Comparison of ENCODE assay signal across 1 cellular context in genomic region chr11:67482736-67483497, GRCh38.
A peak's percentile ranks its signal among the peaks of the same experiment; 100 is the strongest.
TF ChIP-seq lines count a peak whose summit lies in the region.

TSS of gene AIP (plus strand) at chr11:67483026. CDS start at chr11:67483159, 133 bp downstream.

TF ChIP-seq in GM12878, 131 proteins besides CTCF, POLR2A, EP300 and RAD21 (continued from another document and continues in another):
- TF ChIP-seq ESRRA (IDR thresholded peaks at IDR 0.05; ENCODE audit: low read length) (0 out of 2 replicates have a peak, but pooled peaks have one; percentile 37), JUNB (IDR thresholded peaks at IDR 0.05) (no peak), ZNF217 (IDR thresholded peaks at IDR 0.05) (no peak), ZNF24 (IDR thresholded peaks at IDR 0.05) (no peak), HCFC1 (IDR thresholded peaks at IDR 0.05; ENCODE audit: low read length) (peak; percentile 77), ZNF592 (IDR thresholded peaks at IDR 0.05) (no peak), TAF1 (IDR thresholded peaks at IDR 0.05; ENCODE audit: borderline replicate concordance, low read depth, low read length) (peak; percentile 88; the same call in 1 of the 2 replicates), BMI1 (IDR thresholded peaks at IDR 0.05; ENCODE audit: borderline replicate concordance) (no peak), STAT3 (IDR thresholded peaks at IDR 0.05; ENCODE audit: low read depth, low read length) (no peak), ASH2L (IDR thresholded peaks at IDR 0.05; ENCODE audit: borderline replicate concordance, low read depth) (no peak), BCLAF1 (IDR thresholded peaks at IDR 0.05) (no peak), BCL3 (IDR thresholded peaks at IDR 0.05; ENCODE audit: borderline replicate concordance, insufficient read depth, low read depth, low read length, poor library complexity, severe bottlenecking) (no peak), IRF5 (IDR thresholded peaks at IDR 0.05; ENCODE audit: borderline replicate concordance) (no peak), BRCA1 (IDR thresholded peaks at IDR 0.05; ENCODE audit: low read depth, low read length) (no peak), SREBF1 (IDR thresholded peaks at IDR 0.05; ENCODE audit: low read length) (peak; percentile 6; the same call in 1 of the 2 replicates), POLR2AphosphoS5 (IDR thresholded peaks at IDR 0.05; ENCODE audit: low read length) (peak; percentile 70), HDAC6 (IDR thresholded peaks at IDR 0.05; ENCODE audit: unreplicated experiment) (no peak), RAD51 (IDR thresholded peaks at IDR 0.05) (no peak), PAX5 (IDR thresholded peaks at IDR 0.05; ENCODE audit: borderline replicate concordance, low read depth, low read length) (no peak), REST (IDR thresholded peaks at IDR 0.05; ENCODE audit: low read depth, low read length) (no peak), MTA2 (IDR thresholded peaks at IDR 0.05; ENCODE audit: low read depth) (no peak; the same call in 1 of the 2 replicates), POU2F2 (IDR thresholded peaks at IDR 0.05; ENCODE audit: borderline replicate concordance, low read depth, low read length) (peak; percentile 27; the same call in 1 of the 3 replicates), SRF (IDR thresholded peaks at IDR 0.05; ENCODE audit: low read depth in 2 of 2, low read length in 2 of 2) (no peak), HDAC2 (IDR thresholded peaks at IDR 0.05) (no peak; the same call in 1 of the 2 replicates), SIX5 (IDR thresholded peaks at IDR 0.05; ENCODE audit: low read depth, low read length, severe bottlenecking) (peak; percentile 65), RFX5 (IDR thresholded peaks at IDR 0.05; ENCODE audit: low read depth, low read length) (no peak; the same call in 1 of the 2 replicates), RBBP5 (conservative IDR thresholded peaks at IDR 0.05) (no peak), PKNOX1 (IDR thresholded peaks at IDR 0.05) (peak; percentile 98), FOXK2 (IDR thresholded peaks at IDR 0.05) (no peak), SKIL (IDR thresholded peaks at IDR 0.05; ENCODE audit: low read depth, poor library complexity, severe bottlenecking) (no peak), SUPT20H (IDR thresholded peaks at IDR 0.05; ENCODE audit: borderline replicate concordance, control insufficient read depth, low read depth, low read length) (no peak), NFYA (IDR thresholded peaks at IDR 0.05; ENCODE audit: borderline replicate concordance, low read depth, low read length) (no peak; the same call in 1 of the 2 replicates), E2F4 (IDR thresholded peaks at IDR 0.05; ENCODE audit: low read depth, low read length) (peak; percentile 39)
- TF ChIP-seq, protein P1, sequence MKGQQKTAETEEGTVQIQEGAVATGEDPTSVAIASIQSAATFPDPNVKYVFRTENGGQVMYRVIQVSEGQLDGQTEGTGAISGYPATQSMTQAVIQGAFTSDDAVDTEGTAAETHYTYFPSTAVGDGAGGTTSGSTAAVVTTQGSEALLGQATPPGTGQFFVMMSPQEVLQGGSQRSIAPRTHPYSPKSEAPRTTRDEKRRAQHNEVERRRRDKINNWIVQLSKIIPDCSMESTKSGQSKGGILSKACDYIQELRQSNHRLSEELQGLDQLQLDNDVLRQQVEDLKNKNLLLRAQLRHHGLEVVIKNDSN (IDR thresholded peaks at IDR 0.05; ENCODE audit: borderline replicate concordance, extremely low read length, insufficient read depth, low read depth, low read length), result no peak
- TF ChIP-seq, protein P2, sequence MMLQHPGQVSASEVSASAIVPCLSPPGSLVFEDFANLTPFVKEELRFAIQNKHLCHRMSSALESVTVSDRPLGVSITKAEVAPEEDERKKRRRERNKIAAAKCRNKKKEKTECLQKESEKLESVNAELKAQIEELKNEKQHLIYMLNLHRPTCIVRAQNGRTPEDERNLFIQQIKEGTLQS (IDR thresholded peaks at IDR 0.05; ENCODE audit: borderline replicate concordance, extremely low read depth, low read depth, low read length), result 0 out of 2 replicates have a peak, but pooled peaks have one; percentile 23
- TF ChIP-seq, protein P3, sequence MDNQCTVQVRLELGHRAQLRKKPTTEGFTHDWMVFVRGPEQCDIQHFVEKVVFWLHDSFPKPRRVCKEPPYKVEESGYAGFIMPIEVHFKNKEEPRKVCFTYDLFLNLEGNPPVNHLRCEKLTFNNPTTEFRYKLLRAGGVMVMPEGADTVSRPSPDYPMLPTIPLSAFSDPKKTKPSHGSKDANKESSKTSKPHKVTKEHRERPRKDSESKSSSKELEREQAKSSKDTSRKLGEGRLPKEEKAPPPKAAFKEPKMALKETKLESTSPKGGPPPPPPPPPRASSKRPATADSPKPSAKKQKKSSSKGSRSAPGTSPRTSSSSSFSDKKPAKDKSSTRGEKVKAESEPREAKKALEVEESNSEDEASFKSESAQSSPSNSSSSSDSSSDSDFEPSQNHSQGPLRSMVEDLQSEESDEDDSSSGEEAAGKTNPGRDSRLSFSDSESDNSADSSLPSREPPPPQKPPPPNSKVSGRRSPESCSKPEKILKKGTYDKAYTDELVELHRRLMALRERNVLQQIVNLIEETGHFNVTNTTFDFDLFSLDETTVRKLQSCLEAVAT (IDR thresholded peaks at IDR 0.05), result no peak
- TF ChIP-seq, protein P4, sequence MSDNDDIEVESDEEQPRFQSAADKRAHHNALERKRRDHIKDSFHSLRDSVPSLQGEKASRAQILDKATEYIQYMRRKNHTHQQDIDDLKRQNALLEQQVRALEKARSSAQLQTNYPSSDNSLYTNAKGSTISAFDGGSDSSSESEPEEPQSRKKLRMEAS (IDR thresholded peaks at IDR 0.05; ENCODE audit: low read depth, low read length), result peak; percentile 100
